9 cellular contexts compared by ENCODE assay signal in genomic region chr19:58009301-58009665, GRCh38. TPM values are rescaled to one million over a fixed set of nuclear protein-coding genes. Genes with fewer than 3 reads are reported as not detected.
DNase-seq lines count a peak whose midpoint lies in the region; ATAC-seq and TF ChIP-seq lines count a peak whose summit lies in the region.
"Had no signal": no experiment of that assay in that cellular context is flagged by ENCODE, and none has a peak within 500 bp of the region (broad histone marks: within the 10 kb centered on the region; RNA-seq: fewer than 3 reads in every experiment).

No MANE protein-coding gene starts in this region.

- ATAC-seq in activated B cell treated with CpG ODN at 0.5 μM for 24 hours (ENCODE audit: low read depth) (no peak), gastrocnemius medialis (no peak), HG02642 (IDR thresholded peaks at IDR 0.05; ENCODE audit: poor library complexity, unreplicated experiment) (no peak), aorta (ENCODE audit: low FRiP score) (no peak)

- no peak for TF ChIP-seq POLR2A in gastrocnemius medialis (IDR thresholded peaks at IDR 0.05)

- peaks cover 0 to 31% of the 10 kb centered on the region in 2 donors for H3K36me3 ChIP-seq in gastrocnemius medialis
- H3K36me3 ChIP-seq in aorta (ENCODE audit: control insufficient read depth in 1 of 2, insufficient read depth in 2 of 2, low read length in 1 of 2): peaks cover 0 to 8% of the 10 kb centered on the region in 2 donors

- H3K27ac Mint-ChIP-seq in activated B cell treated with CpG ODN at 0.5 μM for 24 hours: peak overlapping the region; percentile 41

- TF ChIP-seq CTCF in GM12875 (IDR thresholded peaks at IDR 0.05; ENCODE audit: borderline replicate concordance, insufficient read depth, low read depth, low read length) (no peak), activated B cell treated with CpG ODN at 0.5 μM for 24 hours (IDR thresholded peaks at IDR 0.05) (no peak), fibroblast of pulmonary artery (IDR thresholded peaks at IDR 0.05; ENCODE audit: low read length, missing control alignments) (no peak), gastrocnemius medialis (IDR thresholded peaks at IDR 0.05 in 4 of 5, conservative IDR thresholded peaks at IDR 0.05 in 1 of 5) (no peak)

- peaks cover 44% of the 10 kb centered on the region for H3K36me3 Mint-ChIP-seq in activated B cell treated with CpG ODN at 0.5 μM for 24 hours (ENCODE audit: low read depth)

- DNase-seq in activated B cell treated with CpG ODN at 0.5 μM for 24 hours (no peak), fibroblast of pulmonary artery (ENCODE audit: low read depth) (no peak), gastrocnemius medialis (no peak), NCI-H446 treated with DMSO at 0.1 percent for 48 hours (lab: John Stamatoyannopoulos, UW) (no peak), superior temporal gyrus (ENCODE audit: extremely low spot score) (no peak), aorta (no peak)

- POLR2A ChIA-PET in activated B cell treated with CpG ODN at 0.5 μM for 24 hours (lab: Charles Lee): no interaction called here

- 2% methylated on average over 21 of the region's 21 CpGs for WGBS in aorta, 2 donors

- peaks cover 38% of the 10 kb centered on the region for H3K9me3 Mint-ChIP-seq in activated B cell treated with CpG ODN at 0.5 μM for 24 hours

- H3K4me1 ChIP-seq in gastrocnemius medialis (no peaks in the 10 kb centered on the region), aorta (ENCODE audit: control insufficient read depth in 1 of 2, insufficient read depth in 2 of 2, low read length in 2 of 2) (no peaks in the 10 kb centered on the region)

- H3K27me3 ChIP-seq in gastrocnemius medialis: peaks cover 0 to 32% (median 0%) of the 10 kb centered on the region in 3 donors
- H3K27me3 ChIP-seq in aorta (ENCODE audit: control insufficient read depth in 1 of 2, insufficient read depth in 2 of 2, low read length in 1 of 2): no peaks in the 10 kb centered on the region

- H3K4me3 Mint-ChIP-seq in activated B cell treated with CpG ODN at 0.5 μM for 24 hours: peak overlapping the region; percentile 82

- H3K27ac ChIP-seq in gastrocnemius medialis (no peak overlapping the region), aorta (ENCODE audit: low read depth in 1 of 2, low read length in 2 of 2) (no peak overlapping the region)

- no peaks in the 10 kb centered on the region for H3K27me3 Mint-ChIP-seq in activated B cell treated with CpG ODN at 0.5 μM for 24 hours

- CTCF ChIA-PET in activated B cell treated with CpG ODN at 0.5 μM for 24 hours (lab: Charles Lee): no interaction called here

- H3K4me1 Mint-ChIP-seq in activated B cell treated with CpG ODN at 0.5 μM for 24 hours: peaks cover 9% of the 10 kb centered on the region

- in situ Hi-C loops in gastrocnemius medialis (cut with MboI; ENCODE audit: low sequenced_read_pairs in 4 of 4): no loop called here

- intact Hi-C loops in activated B cell treated with CpG ODN at 0.5 μM for 24 hours (cut with micrococcal nuclease): loop anchor here (5.0 to 10.0 kb wide), 2 partner anchors 296 to 602 kb away; partner anchors contain the start of gene ERVK3-1
- intact Hi-C loops in gastrocnemius medialis (cut with DNase I; ENCODE audit: low total_unique reads): loop anchor here (10.0 kb wide), 1 partner anchor 316 kb away; the partner anchor contains the start of gene ZSCAN22
- intact Hi-C loops in aorta (cut with DNase I): no loop called here

- peaks cover 3 to 30% (median 3%) of the 10 kb centered on the region in 3 donors for H3K9me3 ChIP-seq in gastrocnemius medialis
- H3K9me3 ChIP-seq in aorta (ENCODE audit: control insufficient read depth, low read length): peaks cover 25% of the 10 kb centered on the region

- H3K4me3 ChIP-seq in GM12875 (ENCODE audit: low read depth, low read length) (peak overlapping the region; percentile 51), fibroblast of pulmonary artery (replicated peaks; ENCODE audit: low read depth, low read length) (peak overlapping the region; percentile 49), gastrocnemius medialis (peak overlapping the region in 3 of 4 donors; percentile 35 to 51 (median 47)), aorta (ENCODE audit: low read length in 2 of 2) (no peak overlapping the region)

RNA-seq across cellular contexts. Expression of gene ZNF606, which starts 6.7 kb away (rescaled TPM):
- total RNA-seq in activated B cell treated with CpG ODN at 0.5 μM for 24 hours (27.8 and 32.9 TPM in 2 replicates), gastrocnemius medialis (10 to 100 TPM in 1 of 4 donors, 1 to 10 TPM in 3; 2.9 to 15.3 (median 6.6) TPM), aorta (10 to 100 TPM in 1 of 2 donors, 1 to 10 TPM in 1; 9.9 to 21.0 TPM)
- polyA plus RNA-seq in aorta: 10 to 100 TPM in 1 of 2 donors, 1 to 10 TPM in 1; 4.8 to 12.0 TPM

RNA-seq across cellular contexts. Expression of gene ZSCAN1, which starts 24.5 kb away (rescaled TPM):
- not detected in 2 replicates for total RNA-seq in activated B cell treated with CpG ODN at 0.5 μM for 24 hours
- total RNA-seq in gastrocnemius medialis: not detected
- total RNA-seq in aorta: not detected
- polyA plus RNA-seq in aorta: under 1 TPM in 1 of 2 donors, not detected in 1; 0.23 TPM
- total RNA-seq: pulmonary artery endothelial cell had no signal

RNA-seq across cellular contexts. Expression of gene C19orf18, which starts 34.9 kb away (rescaled TPM):
- 0.81 and 1.1 TPM in 2 replicates for total RNA-seq in activated B cell treated with CpG ODN at 0.5 μM for 24 hours
- total RNA-seq in gastrocnemius medialis: not detected
- 1 to 10 TPM; 1.0 to 2.0 TPM for total RNA-seq in aorta
- 1 to 10 TPM in 1 of 2 donors, not detected in 1; 2.9 TPM for polyA plus RNA-seq in aorta

RNA-seq across cellular contexts. Expression of gene ZNF135, which starts 49.8 kb away (rescaled TPM):
- total RNA-seq in activated B cell treated with CpG ODN at 0.5 μM for 24 hours: 5.8 and 7.5 TPM in 2 replicates
- total RNA-seq in gastrocnemius medialis: under 1 TPM; 0.36 to 0.73 (median 0.53) TPM
- 1 to 10 TPM; 3.4 to 6.6 TPM for total RNA-seq in aorta
- polyA plus RNA-seq in aorta: 10 to 100 TPM in 1 of 2 donors, 1 to 10 TPM in 1; 2.1 to 12.8 TPM

Comparison
In these comparisons a context has a peak if more than half of its experiments do, and no peak if none do; other contexts are left out.
1. H3K4me3 ChIP-seq: peak in GM12875 (single experiment), fibroblast of pulmonary artery (single experiment) and gastrocnemius medialis (3 of 4); none in aorta (0 of 2).
2. intact Hi-C loops: an anchor here in activated B cell treated with CpG ODN at 0.5 μM for 24 hours (5.0 to 10.0 kb wide) and gastrocnemius medialis (10.0 kb wide); none called in aorta.